ENCODE assay signal across 1 cellular context in the genomic region with DNA sequence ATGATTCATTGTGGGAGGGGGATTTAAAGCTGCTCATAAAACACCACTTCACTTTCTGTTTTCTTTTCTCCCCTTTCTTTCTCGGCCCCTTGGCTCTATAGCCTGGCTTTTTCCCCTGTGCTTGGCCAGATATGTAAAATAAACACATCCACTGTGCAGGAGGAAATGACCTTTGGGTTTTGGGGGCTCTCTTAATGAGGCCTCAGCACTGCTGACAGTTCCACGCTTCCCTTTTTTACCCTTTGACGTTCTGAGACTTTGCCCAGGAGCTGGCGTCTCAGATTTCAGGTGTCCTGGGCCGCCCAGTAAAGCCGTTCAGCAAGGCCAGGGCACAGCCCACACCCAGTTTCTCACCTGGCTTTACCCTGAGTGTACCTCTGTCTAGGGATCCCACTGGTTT.
TF ChIP-seq lines count a peak whose summit lies in the region.

No MANE protein-coding gene starts in this region.

TF ChIP-seq in SK-N-SH treated with all-trans-retinoic acid at 6 μM for 48 hours, 23 proteins besides CTCF, POLR2A, EP300 and RAD21 (continued from another document):
- TF ChIP-seq, protein P1, sequence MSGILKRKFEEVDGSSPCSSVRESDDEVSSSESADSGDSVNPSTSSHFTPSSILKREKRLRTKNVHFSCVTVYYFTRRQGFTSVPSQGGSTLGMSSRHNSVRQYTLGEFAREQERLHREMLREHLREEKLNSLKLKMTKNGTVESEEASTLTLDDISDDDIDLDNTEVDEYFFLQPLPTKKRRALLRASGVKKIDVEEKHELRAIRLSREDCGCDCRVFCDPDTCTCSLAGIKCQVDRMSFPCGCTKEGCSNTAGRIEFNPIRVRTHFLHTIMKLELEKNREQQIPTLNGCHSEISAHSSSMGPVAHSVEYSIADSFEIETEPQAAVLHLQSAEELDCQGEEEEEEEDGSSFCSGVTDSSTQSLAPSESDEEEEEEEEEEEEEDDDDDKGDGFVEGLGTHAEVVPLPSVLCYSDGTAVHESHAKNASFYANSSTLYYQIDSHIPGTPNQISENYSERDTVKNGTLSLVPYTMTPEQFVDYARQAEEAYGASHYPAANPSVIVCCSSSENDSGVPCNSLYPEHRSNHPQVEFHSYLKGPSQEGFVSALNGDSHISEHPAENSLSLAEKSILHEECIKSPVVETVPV (CRISPR knock-in tag; IDR thresholded peaks at IDR 0.05): no peak
- TF ChIP-seq OSR1 (CRISPR knock-in tag; IDR thresholded peaks at IDR 0.05): no peak
- TF ChIP-seq RARB (CRISPR knock-in tag; IDR thresholded peaks at IDR 0.05): no peak
- no peak for TF ChIP-seq ZC3H10 (CRISPR knock-in tag; IDR thresholded peaks at IDR 0.05)
